Comparison of ENCODE assay signal across 1 cellular context in the genomic region with DNA sequence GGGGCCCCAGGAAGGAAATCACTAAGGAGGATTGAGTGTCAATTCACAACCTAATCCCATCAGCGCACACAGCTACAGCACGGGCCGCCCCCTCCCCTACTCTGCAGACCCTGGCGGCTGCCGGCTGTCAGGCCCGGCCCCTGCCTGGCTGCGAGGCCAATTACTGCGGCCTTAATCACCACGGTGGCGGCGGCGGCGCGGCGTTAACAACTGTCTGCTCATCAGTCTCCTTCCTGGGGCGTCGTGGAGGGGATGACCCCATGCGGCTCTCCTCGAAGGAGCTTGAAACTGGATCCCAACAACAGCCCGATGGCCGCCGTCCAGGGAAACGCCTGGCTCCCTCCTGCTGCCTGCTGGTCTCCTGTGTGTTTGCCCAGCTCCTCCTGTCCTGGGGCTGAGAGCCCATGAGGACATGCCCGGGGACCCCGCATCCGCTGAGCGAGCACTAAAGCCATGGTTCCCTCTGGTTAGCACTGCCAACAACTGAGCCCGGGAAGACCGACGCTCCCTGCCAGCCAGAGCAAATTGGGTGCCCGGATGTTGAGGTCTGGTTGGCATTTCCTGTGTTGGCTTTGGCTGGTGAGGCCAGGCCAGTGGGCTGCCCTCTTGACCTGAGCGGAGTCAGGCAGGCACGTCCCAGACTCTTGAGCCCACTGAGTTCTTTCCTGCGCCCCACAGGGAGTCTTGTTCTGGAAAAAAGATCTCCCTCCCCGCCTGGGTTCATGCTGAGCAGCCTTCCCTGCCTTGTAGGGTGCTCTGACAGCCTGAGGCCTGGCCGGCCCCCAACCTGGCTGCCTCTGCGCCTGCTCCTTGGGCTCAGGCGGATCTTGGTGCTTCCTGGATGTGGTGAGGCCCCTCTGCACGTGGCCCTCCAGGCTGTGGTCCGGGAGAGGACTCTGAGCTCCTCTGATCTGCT.
TF ChIP-seq lines count a peak whose summit lies in the region.

No MANE protein-coding gene starts in this region.

TF ChIP-seq in H1, 55 proteins besides CTCF, POLR2A, EP300 and RAD21:
- TF ChIP-seq YY1 (IDR thresholded peaks at IDR 0.05; ENCODE audit: low read depth, low read length) (0 out of 2 replicates have a peak, but pooled peaks have one; percentile 36), POU5F1 (IDR thresholded peaks at IDR 0.05; ENCODE audit: low read depth, low read length) (no peak)
- TF ChIP-seq, protein P1, sequence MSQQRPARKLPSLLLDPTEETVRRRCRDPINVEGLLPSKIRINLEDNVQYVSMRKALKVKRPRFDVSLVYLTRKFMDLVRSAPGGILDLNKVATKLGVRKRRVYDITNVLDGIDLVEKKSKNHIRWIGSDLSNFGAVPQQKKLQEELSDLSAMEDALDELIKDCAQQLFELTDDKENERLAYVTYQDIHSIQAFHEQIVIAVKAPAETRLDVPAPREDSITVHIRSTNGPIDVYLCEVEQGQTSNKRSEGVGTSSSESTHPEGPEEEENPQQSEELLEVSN (IDR thresholded peaks at IDR 0.05) = peak; percentile 44; the same call in 1 of the 2 replicates
- TF ChIP-seq, protein P2, sequence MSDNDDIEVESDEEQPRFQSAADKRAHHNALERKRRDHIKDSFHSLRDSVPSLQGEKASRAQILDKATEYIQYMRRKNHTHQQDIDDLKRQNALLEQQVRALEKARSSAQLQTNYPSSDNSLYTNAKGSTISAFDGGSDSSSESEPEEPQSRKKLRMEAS (IDR thresholded peaks at IDR 0.05) = peak; percentile 49
